ENCODE assay signal across 23 cellular contexts in the genomic region with DNA sequence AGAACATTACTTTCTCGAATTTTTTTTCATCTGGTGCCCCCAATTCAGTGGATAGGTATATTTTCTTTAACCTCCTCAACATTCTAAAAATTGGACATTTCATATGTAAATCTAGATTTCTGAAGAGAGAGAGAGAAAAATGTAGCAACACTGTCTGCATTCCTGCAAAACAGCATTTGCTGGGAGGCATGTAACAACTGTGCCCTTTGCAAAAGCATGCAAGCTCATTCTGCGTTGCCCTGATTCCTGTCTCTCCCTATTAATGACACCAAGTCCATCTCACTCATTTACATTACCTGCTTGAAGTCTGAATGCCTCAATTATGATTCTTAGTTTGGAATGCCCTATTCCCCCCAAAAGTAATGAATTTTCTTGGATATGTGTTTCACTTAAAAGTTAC.
"Had no signal": no experiment of that assay in that cellular context is flagged by ENCODE, and none has a peak within 500 bp of the region (broad histone marks: within the 10 kb centered on the region; RNA-seq: fewer than 3 reads in every experiment).

No MANE protein-coding gene starts in this region.

- H3K4me3 ChIP-seq: neural progenitor cell, ovary, psoas muscle, right lobe of liver, sigmoid colon, stomach, thoracic aorta, thyroid gland, tibial nerve, upper lobe of right lung, uterus had no signal

- H2AFZ ChIP-seq: neural progenitor cell, parathyroid adenoma had no signal

- H3K9me3 ChIP-seq: ovary, psoas muscle, right lobe of liver, sigmoid colon, stomach, thoracic aorta, thyroid gland, tibial nerve, upper lobe of right lung, uterus had no signal

- H3K36me3 ChIP-seq: neural progenitor cell, ovary, right lobe of liver, sigmoid colon, stomach, thoracic aorta, thyroid gland, tibial nerve, upper lobe of right lung, uterus had no signal

- ATAC-seq: natural killer cell; psoas muscle; right cardiac atrium; right lobe of liver; stimulated activated naive B cell treated with anti-CD40 and anti-IgM and Interleukin-4, amounts not matched to agents 10 μg/mL and 1 μg/mL and 100 μg/mL, for 72 hours; upper lobe of right lung had no signal

- H3K4me1 ChIP-seq: neural progenitor cell, parathyroid adenoma, psoas muscle, right lobe of liver, sigmoid colon, stomach, thyroid gland, tibial nerve, upper lobe of right lung, uterus had no signal

- H3K27me3 ChIP-seq: neural progenitor cell, ovary, right lobe of liver, sigmoid colon, stomach, thyroid gland, tibial nerve, upper lobe of right lung, uterus had no signal

- H3K9ac ChIP-seq: neural progenitor cell, parathyroid adenoma had no signal

- H3K27ac ChIP-seq: neural progenitor cell, ovary, parathyroid adenoma, psoas muscle, right lobe of liver, sigmoid colon, stomach, thoracic aorta, thyroid gland, tibial nerve, upper lobe of right lung, uterus had no signal

- H3K79me2 ChIP-seq: parathyroid adenoma had no signal

- DNase-seq: natural killer cell; occipital lobe; ovary; posterior cingulate gyrus; psoas muscle; right cardiac atrium; right lobe of liver; sigmoid colon; small intestine; stimulated activated CD4-positive, alpha-beta T cell treated with anti-CD3 and anti-CD28 coated beads, Interleukin-15, amount 100 ng/mL, for 24 hours; stimulated activated CD4-positive, alpha-beta T cell treated with anti-CD3 and anti-CD28 coated beads, Interleukin-2, amount 100 ng/mL, for 24 hours; stimulated activated CD4-positive, alpha-beta T cell treated with anti-CD3 and anti-CD28 coated beads, Interleukin-2, amount 100 ng/mL, for 48 hours; stimulated activated CD4-positive, alpha-beta T cell treated with anti-CD3 and anti-CD28 coated beads, Interleukin-4, amount 100 ng/mL, for 24 hours; stimulated activated naive B cell treated with anti-CD40 and anti-IgM and Interleukin-4, amounts not matched to agents 10 μg/mL and 1 μg/mL and 100 μg/mL, for 72 hours; stimulated activated naive CD4-positive, alpha-beta T cell treated with Interleukin-2 at 50 U/mL for 16 hours; stomach; thyroid gland; upper lobe of right lung; uterus had no signal

- FAIRE-seq: small intestine had no signal

- H3K4me2 ChIP-seq: neural progenitor cell had no signal
